Comparison of ENCODE assay signal across 1 cellular context in the genomic region with DNA sequence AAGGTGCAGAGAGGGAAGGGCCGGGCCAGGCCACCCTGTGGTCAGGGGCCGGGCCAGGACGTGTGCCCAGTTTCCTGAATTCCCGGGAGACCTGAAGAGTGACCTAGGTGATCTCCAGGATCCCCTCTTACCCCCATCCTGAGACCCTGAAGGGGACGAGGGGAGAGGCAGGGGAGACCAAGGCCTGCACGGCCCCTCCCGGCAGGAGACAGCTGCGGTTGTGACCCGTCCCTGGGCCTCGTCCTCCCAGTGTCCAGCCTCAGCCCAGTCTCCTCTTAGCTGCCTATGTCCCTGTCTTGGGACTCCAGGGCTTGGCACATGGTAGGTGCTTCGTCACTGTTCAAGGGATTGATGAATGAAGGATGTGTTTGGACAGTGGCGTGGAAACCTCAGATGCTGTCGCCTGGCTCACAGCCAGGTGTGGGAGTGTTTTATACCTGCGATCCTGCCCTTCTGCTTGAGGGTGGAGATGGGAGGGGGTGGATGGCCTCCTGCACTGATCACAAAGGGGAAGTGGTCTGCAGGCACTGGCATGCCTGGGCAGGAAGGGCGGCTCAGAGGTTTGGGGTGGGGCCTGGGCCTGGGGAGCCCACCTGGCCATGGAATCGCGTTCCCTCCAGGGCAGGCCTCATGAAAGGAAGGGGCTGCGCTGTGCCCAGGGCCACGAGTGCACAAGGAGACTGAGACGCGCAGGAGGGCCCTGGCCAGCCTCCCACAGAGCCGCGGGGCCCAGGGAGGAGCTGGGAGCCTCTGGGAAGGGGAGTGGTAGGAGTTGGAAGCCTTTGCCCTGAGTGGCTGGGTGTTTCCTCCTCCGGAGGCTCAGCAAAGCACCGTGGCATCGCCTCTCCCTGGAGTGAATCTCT.
TF ChIP-seq lines count a peak whose summit lies in the region.

No MANE protein-coding gene starts in this region.

TF ChIP-seq in HEK293, 187 proteins besides CTCF, POLR2A, EP300 and RAD21:
- TF ChIP-seq ZNF571 (tag by site-specific recombination; IDR thresholded peaks at IDR 0.05) (no peak), KLF7 (tag by site-specific recombination; IDR thresholded peaks at IDR 0.05; ENCODE audit: borderline replicate concordance) (no peak), KLF1 (tag by site-specific recombination; IDR thresholded peaks at IDR 0.05) (peak; percentile 93), KLF17 (tag by site-specific recombination; IDR thresholded peaks at IDR 0.05) (peak; percentile 91), ZFHX2 (tag by site-specific recombination; conservative IDR thresholded peaks at IDR 0.05) (peak; percentile 67), EGR2 (tag by site-specific recombination; IDR thresholded peaks at IDR 0.05; ENCODE audit: low read depth) (peak; percentile 79)
